Comparison of ENCODE assay signal across 8 cellular contexts in the genomic region with DNA sequence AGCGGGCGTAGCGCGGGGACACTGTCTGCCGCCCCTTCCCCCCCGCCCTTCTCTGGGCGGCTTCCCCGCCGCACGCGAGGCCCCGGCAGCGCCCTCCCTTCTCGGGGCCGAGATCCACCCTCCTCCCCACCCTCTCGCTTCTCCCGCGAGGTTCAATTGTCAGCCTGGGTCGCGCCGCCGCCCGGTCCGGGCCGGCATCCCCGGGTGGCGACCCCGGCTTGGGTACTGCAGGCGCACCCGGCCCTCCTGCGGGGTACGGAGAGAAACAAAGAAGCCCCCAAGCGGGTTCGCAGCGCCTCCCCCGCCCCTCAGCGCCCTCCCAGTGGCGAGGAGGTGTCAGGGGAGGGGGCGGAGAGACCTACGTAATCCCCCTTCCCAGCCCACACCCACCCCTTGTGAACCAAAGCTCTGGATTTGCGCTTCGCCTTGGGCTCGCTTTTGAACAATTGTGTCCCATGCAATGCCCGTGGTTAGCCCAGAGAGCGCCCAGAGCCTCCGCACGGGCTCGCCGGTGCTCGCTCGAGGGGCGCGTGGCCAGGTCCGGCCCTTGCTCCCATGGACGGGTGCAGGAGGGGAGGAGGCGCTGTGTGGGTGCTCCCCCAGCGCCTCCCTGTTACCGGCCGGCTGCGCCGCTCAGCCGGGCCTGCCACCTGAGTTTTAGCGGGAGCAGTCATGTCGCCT. TPM values are rescaled to one million over a fixed set of nuclear protein-coding genes. Genes with fewer than 3 reads are reported as not detected.
A peak's percentile ranks its signal among the peaks of the same experiment; 100 is the strongest.
DNase-seq lines count a peak whose midpoint lies in the region; ATAC-seq and TF ChIP-seq lines count a peak whose summit lies in the region.

No MANE protein-coding gene starts in this region.

- peaks cover 73% of the 10 kb centered on the region for H3K27me3 ChIP-seq in PC-3 (ENCODE audit: low read length)

- peak overlapping the region; percentile 63 for H2AFZ ChIP-seq in PC-3 (ENCODE audit: low read length)

- H3K36me3 Mint-ChIP-seq in effector memory CD8-positive, alpha-beta T cell (ENCODE audit: insufficient read depth): no peaks in the 10 kb centered on the region

- BruUV-seq in PC-3 (replicated peaks; lab: Mats Ljungman, UMichigan): no TSS peak

- peak; percentile 61 for ATAC-seq in PC-3
- no peak for ATAC-seq in effector memory CD8-positive, alpha-beta T cell (replicated peaks)

- H3K36me3 ChIP-seq in PC-3 (ENCODE audit: low read depth, low read length): no peaks in the 10 kb centered on the region

- no peak overlapping the region for H3K27ac ChIP-seq in PC-3 (ENCODE audit: low read length)

- TF ChIP-seq CTCF in PC-3 (conservative IDR thresholded peaks at IDR 0.05; ENCODE audit: low read depth, low read length) (no peak), fibroblast of mammary gland (conservative IDR thresholded peaks at IDR 0.05; ENCODE audit: control insufficient read depth, insufficient read depth, low read depth, low read length) (no peak)

- H3K4me3 ChIP-seq in PC-3 (ENCODE audit: low read length) (peak overlapping the region; percentile 58), fibroblast of mammary gland (ENCODE audit: control insufficient read depth, low read depth, low read length) (peak overlapping the region; percentile 21)

- H3K9me2 ChIP-seq in PC-3 (replicated peaks; ENCODE audit: low read length): no peaks in the 10 kb centered on the region

- H3K9me3 Mint-ChIP-seq in effector memory CD8-positive, alpha-beta T cell: no peaks in the 10 kb centered on the region

- no peak overlapping the region for H3K27ac Mint-ChIP-seq in effector memory CD8-positive, alpha-beta T cell

- CTCF ChIA-PET in PC-3 (lab: Charles Lee): no interaction called here

- intact Hi-C loops in PC-3 (cut with micrococcal nuclease) (no loop called here), posterior cingulate gyrus (cut with DNase I) (no loop called here)

- peaks cover 5% of the 10 kb centered on the region; the same call in 1 of the 2 replicates for H3K4me1 ChIP-seq in PC-3 (ENCODE audit: insufficient read depth, low read length)

- peaks cover 76 to 88% of the 10 kb centered on the region in 2 donors for H3K27me3 Mint-ChIP-seq in effector memory CD8-positive, alpha-beta T cell

- H3K79me2 ChIP-seq in PC-3 (ENCODE audit: low read length): no peaks in the 10 kb centered on the region

- no peak overlapping the region for H3K4me3 Mint-ChIP-seq in effector memory CD8-positive, alpha-beta T cell

- H3K4me2 ChIP-seq in PC-3 (ENCODE audit: low read length): peak overlapping the region; percentile 78

- no peaks in the 10 kb centered on the region for H3K9me3 ChIP-seq in PC-3 (ENCODE audit: low read length)

- H3K9ac ChIP-seq in PC-3 (ENCODE audit: low read length): no peak overlapping the region

- DNase-seq in EL: peak; percentile 36
- peak; percentile 29 for DNase-seq in PC-3
- DNase-seq in fibroblast of mammary gland (ENCODE audit: low read depth): peak; percentile 40
- DNase-seq in posterior cingulate gyrus: peak in 7 of 10 donors; percentile 11 to 88 (median 27)
- no peak for DNase-seq in NCI-H446 (lab: John Stamatoyannopoulos, UW)
- no peak for DNase-seq in NCI-H1694 treated with DMSO at 0.1 percent for 48 hours (lab: John Stamatoyannopoulos, UW)
- no peak for DNase-seq in COLO668 (lab: John Stamatoyannopoulos, UW; ENCODE audit: unreplicated experiment)
- no peak for DNase-seq in effector memory CD8-positive, alpha-beta T cell

- H4K20me1 ChIP-seq in PC-3 (ENCODE audit: low read length): 0 out of 2 replicates have a peak, but pooled peaks cover 2% of the 10 kb centered on the region

- POLR2A ChIA-PET in PC-3 (lab: Charles Lee; ENCODE audit: unreplicated experiment): no interaction called here

- no peaks in the 10 kb centered on the region for H3F3A ChIP-seq in PC-3 (ENCODE audit: low read length, unreplicated experiment)

- peaks cover 0 to 3% of the 10 kb centered on the region in 2 donors for H3K4me1 Mint-ChIP-seq in effector memory CD8-positive, alpha-beta T cell (ENCODE audit: low read depth in 2 of 2)

RNA-seq across cellular contexts. Expression of a gene that starts 0.6 kb away (rescaled TPM):
- 3.0 and 3.6 TPM in 2 replicates for total RNA-seq in PC-3 (2014; rRNA removed)

Comparison
In these comparisons a context has a peak if more than half of its experiments do, and no peak if none do; other contexts are left out.
1. DNase-seq: peak in EL (single experiment), PC-3 (single experiment), fibroblast of mammary gland (single experiment) and posterior cingulate gyrus (7 of 10); none in NCI-H446 (0 of 2), NCI-H1694 treated with DMSO at 0.1 percent for 48 hours (single experiment), COLO668 (single experiment) and effector memory CD8-positive, alpha-beta T cell (0 of 3).